10 cellular contexts compared by ENCODE assay signal in genomic region chr12:51813931-51814310, GRCh38. TPM values are rescaled to one million over a fixed set of nuclear protein-coding genes. Genes with fewer than 3 reads are reported as not detected.
DNase-seq lines count a peak whose midpoint lies in the region; ATAC-seq, FAIRE-seq and TF ChIP-seq lines count a peak whose summit lies in the region.
"Had no signal": no experiment of that assay in that cellular context is flagged by ENCODE, and none has a peak within 500 bp of the region (broad histone marks: within the 10 kb centered on the region; RNA-seq: fewer than 3 reads in every experiment).

No MANE protein-coding gene starts in this region.

- no peak for TF ChIP-seq POLR2A in A549 (IDR thresholded peaks at IDR 0.05; ENCODE audit: low read length)
- TF ChIP-seq POLR2A in endothelial cell of umbilical vein (IDR thresholded peaks at IDR 0.05; ENCODE audit: low read depth, low read length), result no peak

- H3K9me1 ChIP-seq in endothelial cell of umbilical vein (replicated peaks; ENCODE audit: control insufficient read depth, extremely low read depth, insufficient read depth, low read length), result no peaks in the 10 kb centered on the region

- H3K27ac Mint-ChIP-seq in nephron progenitor cell, result no peak overlapping the region

- intact Hi-C loops in endothelial cell of umbilical vein (cut with micrococcal nuclease), result loop anchor here (1.0 to 5.0 kb wide), 6 partner anchors 61 to 393 kb away; no protein-coding TSS in a partner anchor

- H3K9ac ChIP-seq in HUES64 (ENCODE audit: low read depth, low read length) (peak overlapping the region; percentile 78), endothelial cell of umbilical vein (replicated peaks; ENCODE audit: extremely low read depth, insufficient read depth, low read length) (peak overlapping the region; percentile 87)

- H3K4me1 ChIP-seq in A549 (peaks cover 18% of the 10 kb centered on the region), HUES64 (ENCODE audit: insufficient read depth, low read length) (no peaks in the 10 kb centered on the region; the same call in 1 of the 2 replicates), endothelial cell of umbilical vein (ENCODE audit: control insufficient read depth, extremely low read depth, insufficient read depth, low read length) (peaks cover 9% of the 10 kb centered on the region)

- POLR2A ChIA-PET in A549 (lab: Yijun Ruan, JAX) (interaction anchor here (1.0 to 1.5 kb wide), 4 partner anchors 10 to 389 kb away, joined by 3 to 8 read pairs (median 4); partner anchors contain the start of gene SLC4A8), endothelial cell of umbilical vein (lab: Charles Lee) (interaction anchor here (0.7 kb wide), 1 partner anchor 120 kb away, joined by 5 read pairs; no protein-coding TSS in a partner anchor)

- ATAC-seq in A549 (peak; percentile 50 to 67), GM21576 (IDR thresholded peaks at IDR 0.05; ENCODE audit: unreplicated experiment) (no peak), GM19035 (IDR thresholded peaks at IDR 0.05; ENCODE audit: unreplicated experiment) (no peak)

- H3K9me3 ChIP-seq in A549 (no peaks in the 10 kb centered on the region), HUES64 (ENCODE audit: insufficient read depth, low read depth, low read length) (no peaks in the 10 kb centered on the region), endothelial cell of umbilical vein (replicated peaks; ENCODE audit: control insufficient read depth, insufficient read depth, low read length) (no peaks in the 10 kb centered on the region)

- no peak for TF ChIP-seq RAD21 in A549 (conservative IDR thresholded peaks at IDR 0.05 in 1 of 2, IDR thresholded peaks at IDR 0.05 in 1 of 2)

- BruUV-seq in endothelial cell of umbilical vein (replicated peaks; lab: Mats Ljungman, UMichigan), result no TSS peak

- H3K4me2 ChIP-seq in A549 (peak overlapping the region; percentile 78), endothelial cell of umbilical vein (ENCODE audit: insufficient read depth, low read length) (peak overlapping the region; percentile 30)

- peak overlapping the region; percentile 42 for H3K4me3 Mint-ChIP-seq in nephron progenitor cell

- H3K36me3 ChIP-seq in HUES64 (ENCODE audit: insufficient read depth, low read length) (no peaks in the 10 kb centered on the region), endothelial cell of umbilical vein (ENCODE audit: control insufficient read depth in 2 of 2, extremely low read depth in 1 of 2, insufficient read depth in 2 of 2, low read length in 2 of 2) (no peaks in the 10 kb centered on the region)

- dilution Hi-C loops in endothelial cell of umbilical vein (cut with MboI; ENCODE audit: extremely low pct_ligation_motif_present, low sequenced_read_pairs), result no loop called here

- TF ChIP-seq CTCF in A549 (IDR thresholded peaks at IDR 0.05) (no peak), endothelial cell of umbilical vein (IDR thresholded peaks at IDR 0.05; ENCODE audit: extremely low read depth in 1 of 2, insufficient read depth in 1 of 2, low read depth in 1 of 2, low read length in 2 of 2) (no peak), nephron progenitor cell (IDR thresholded peaks at IDR 0.05) (no peak)

- peaks cover 47% of the 10 kb centered on the region for H3K4me1 Mint-ChIP-seq in nephron progenitor cell

- peak overlapping the region; percentile 61 for H2AFZ ChIP-seq in endothelial cell of umbilical vein (ENCODE audit: low read depth, low read length)

- FAIRE-seq in A549 (lab: Jason Lieb, UNC), result no peak
- no peak for FAIRE-seq in endothelial cell of umbilical vein (lab: Jason Lieb, UNC)
- FAIRE-seq: H54 had no signal

- H4K20me1 ChIP-seq in endothelial cell of umbilical vein (replicated peaks; ENCODE audit: control insufficient read depth, extremely low read depth, insufficient read depth, low read length), result no peaks in the 10 kb centered on the region

- no peak for DNase-seq in A549 (ENCODE audit: low read depth in 1 of 2, low spot score in 1 of 2)
- DNase-seq in endothelial cell of umbilical vein (ENCODE audit: low read depth, low spot score), result no peak
- no peak for DNase-seq in nephron progenitor cell
- no peak for DNase-seq in activated gamma-delta T cell (lab: John Stamatoyannopoulos, UW)
- no peak for DNase-seq in cortex of kidney (lab: John Stamatoyannopoulos, UW)
- DNase-seq: GDM1 had no signal

- H3K27me3 Mint-ChIP-seq in nephron progenitor cell (ENCODE audit: low read depth, poor library complexity), result peaks cover 25% of the 10 kb centered on the region

- CTCF ChIA-PET in A549 (lab: Yijun Ruan, JAX) (interaction anchor here (0.6 to 10.5 kb wide), 32 partner anchors 10 to 402 kb away, joined by 3 to 155 read pairs (median 4); partner anchors contain the start of gene SLC4A8), endothelial cell of umbilical vein (lab: Charles Lee) (interaction anchor here (0.6 to 6.9 kb wide), 26 partner anchors 10 to 473 kb away, joined by 3 to 52 read pairs (median 5); partner anchors contain the start of genes SCN8A and SLC4A8)

- peak overlapping the region; percentile 46 for H3K4me3 ChIP-seq in A549
- H3K4me3 ChIP-seq in HUES64 (ENCODE audit: low read length), result peak overlapping the region; percentile 66
- H3K4me3 ChIP-seq in endothelial cell of umbilical vein (replicated peaks in 1 of 3; ENCODE audit: insufficient read depth in 1 of 3, low read depth in 1 of 3, low read length in 3 of 3), result peak overlapping the region in 2 of 3 experiments; percentile 25 to 46

- H3K79me2 ChIP-seq in endothelial cell of umbilical vein (ENCODE audit: control insufficient read depth, insufficient read depth, low read length), result no peaks in the 10 kb centered on the region

- H3K27me3 ChIP-seq in HUES64 (ENCODE audit: insufficient read depth, low read length), result peaks cover 35% of the 10 kb centered on the region
- H3K27me3 ChIP-seq in endothelial cell of umbilical vein (ENCODE audit: control insufficient read depth in 2 of 2, insufficient read depth in 2 of 2, low read length in 2 of 2), result no peaks in the 10 kb centered on the region

- H3K27ac ChIP-seq in A549 (peak overlapping the region; percentile 80 to 97), HUES64 (ENCODE audit: low read depth, low read length) (no peak overlapping the region), endothelial cell of umbilical vein (ENCODE audit: insufficient read depth, low read depth, low read length) (peak overlapping the region; percentile 74)

- no peak for TF ChIP-seq EP300 in A549 (IDR thresholded peaks at IDR 0.05)

- H3K36me3 Mint-ChIP-seq in nephron progenitor cell (ENCODE audit: low read depth), result peaks cover 11% of the 10 kb centered on the region

- no peaks in the 10 kb centered on the region for H3K9me3 Mint-ChIP-seq in nephron progenitor cell

- 88% methylated on average over 7 of the region's 34 CpGs for WGBS in A549 (ENCODE audit: missing lambda C conversion rate)
- 3% methylated on average over 34 of the region's 34 CpGs for WGBS in HUES64

TF ChIP-seq in A549, 52 proteins besides CTCF, POLR2A, EP300 and RAD21:
- TF ChIP-seq MAX (IDR thresholded peaks at IDR 0.05) (0 out of 2 replicates have a peak, but pooled peaks have one; percentile 0), CEBPB (IDR thresholded peaks at IDR 0.05) (no peak)
TF ChIP-seq in A549: peak in this region for 1.

TF ChIP-seq in endothelial cell of umbilical vein, 7 proteins besides CTCF, POLR2A, EP300 and RAD21:
- TF ChIP-seq POLR2AphosphoS5 (IDR thresholded peaks at IDR 0.05; ENCODE audit: insufficient read depth, low read depth, low read length), result no peak
- TF ChIP-seq JUN (IDR thresholded peaks at IDR 0.05; ENCODE audit: borderline replicate concordance, insufficient read depth, insufficient read length, low read depth), result no peak
- no peak for TF ChIP-seq EZH2 (IDR thresholded peaks at IDR 0.05; ENCODE audit: borderline replicate concordance, low read depth, low read length, severe bottlenecking)
- no peak for TF ChIP-seq MYC (IDR thresholded peaks at IDR 0.05; ENCODE audit: low read depth, low read length)
- TF ChIP-seq GATA2 (IDR thresholded peaks at IDR 0.05; ENCODE audit: insufficient read depth, insufficient read length, low read depth, low read length), result no peak

RNA-seq across cellular contexts. Expression of gene FIGNL2, which starts 34.6 kb away (rescaled TPM):
- 0.22 and 0.26 TPM in 2 replicates for polyA plus RNA-seq in A549 (2011; rRNA removed)
- polyA plus RNA-seq in A549 (2012; cell fraction: cytosol; rRNA removed), result 0.26 and 0.38 TPM in 2 replicates
- polyA plus RNA-seq in A549 (2012; cell fraction: nucleus; rRNA removed), result 0.71 and 1.2 TPM in 2 replicates
- 0.36 to 0.46 TPM (median 0.38 TPM) in 3 replicates for polyA plus RNA-seq in A549 (2017; fragmentation: RNase III; extraction: RNeasy Plus Mini Kit Qiagen cat#74134 plus additional on column Dnase treatment)
- 1.3 and 1.7 TPM in 2 replicates for polyA minus RNA-seq in A549 (2011; rRNA and poly(A)+ RNA removed)
- 11.2 TPM for polyA plus RNA-seq in HUES64 (2013, experiment 1 of 2)
- polyA plus RNA-seq in HUES64 (2013, experiment 2 of 2), result 15.0 TPM
- total RNA-seq in endothelial cell of umbilical vein, result 2.4 and 2.5 TPM in 2 replicates
- 1.4 and 1.5 TPM in 2 replicates for polyA plus RNA-seq in endothelial cell of umbilical vein
- 0.50 and 0.54 TPM in 2 replicates for polyA plus RNA-seq in endothelial cell of umbilical vein (2011; cell fraction: cytosol; rRNA removed)
- polyA plus RNA-seq in endothelial cell of umbilical vein (2011; cell fraction: nucleus; rRNA removed), result 3.3 TPM in 2 replicates
- polyA plus RNA-seq in endothelial cell of umbilical vein (2012), result 0.48 and 0.49 TPM in 2 replicates
- 4.6 and 5.1 TPM in 2 replicates for polyA minus RNA-seq in endothelial cell of umbilical vein
- not detected for polyA minus RNA-seq in endothelial cell of umbilical vein (2011; cell fraction: cytosol; rRNA and poly(A)+ RNA removed)
- polyA minus RNA-seq in endothelial cell of umbilical vein (2011; cell fraction: nucleus; rRNA and poly(A)+ RNA removed), result 2.5 and 3.5 TPM in 2 replicates

Comparison
In these comparisons a context has a peak if more than half of its experiments do, and no peak if none do; other contexts are left out.
1. ATAC-seq: peak in A549 (2 of 2); none in GM21576 (single experiment) and GM19035 (single experiment).
2. Peak in every context shown above with its lines, with median percentiles within 50 percentile points of each other: H3K4me3 ChIP-seq.